In the genomic region with DNA sequence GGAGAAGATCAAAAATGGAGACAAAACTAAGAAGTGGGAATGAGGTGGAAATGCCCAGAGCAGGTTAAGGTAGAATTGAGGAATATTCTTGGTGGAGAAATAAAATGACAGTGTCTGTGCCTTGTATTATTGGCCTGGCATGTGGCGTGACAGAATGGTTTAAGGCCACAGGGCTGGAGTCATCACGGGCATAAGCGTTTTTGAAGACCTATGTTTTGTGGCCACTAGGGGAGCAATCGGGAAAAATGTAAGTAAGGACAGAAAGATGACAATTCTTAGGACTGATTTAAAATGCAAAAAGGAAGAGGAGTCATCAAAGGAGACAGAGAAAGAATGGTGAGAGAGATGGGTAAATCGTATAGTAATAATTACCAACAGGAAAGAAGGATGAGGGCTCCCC, we compare ENCODE assay signal across 10 cellular contexts.
A peak's percentile ranks its signal among the peaks of the same experiment; 100 is the strongest.
DNase-seq lines count a peak whose midpoint lies in the region; ATAC-seq and TF ChIP-seq lines count a peak whose summit lies in the region.
"Had no signal": no experiment of that assay in that cellular context is flagged by ENCODE, and none has a peak within 500 bp of the region (broad histone marks: within the 10 kb centered on the region; RNA-seq: fewer than 3 reads in every experiment).

No MANE protein-coding gene starts in this region.

- no peaks in the 10 kb centered on the region for H3K27me3 Mint-ChIP-seq in neural crest cell (ENCODE audit: low read depth)
- H3K27me3 Mint-ChIP-seq in activated CD4-positive, alpha-beta T cell treated with anti-CD3 and anti-CD28 coated beads, Interleukin-2, amount 10 ng/mL, durations not matched to agents 24 days and 14 days: peaks cover 13% of the 10 kb centered on the region
- no peaks in the 10 kb centered on the region for H3K27me3 Mint-ChIP-seq in stimulated activated memory B cell treated with anti-CD40 and anti-IgM and Interleukin-4, amounts not matched to agents 10 μg/mL and 1 μg/mL and 100 μg/mL, for 72 hours

- H3K4me1 Mint-ChIP-seq in neural crest cell: no peaks in the 10 kb centered on the region
- no peaks in the 10 kb centered on the region for H3K4me1 Mint-ChIP-seq in activated CD4-positive, alpha-beta T cell treated with anti-CD3 and anti-CD28 coated beads, Interleukin-2, amount 10 ng/mL, durations not matched to agents 24 days and 14 days
- H3K4me1 Mint-ChIP-seq in stimulated activated memory B cell treated with anti-CD40 and anti-IgM and Interleukin-4, amounts not matched to agents 10 μg/mL and 1 μg/mL and 100 μg/mL, for 72 hours: peaks cover 14% of the 10 kb centered on the region
- H3K4me1 Mint-ChIP-seq: activated T-helper 17 cell treated with anti-CD3 and anti-CD28 coated beads, Interleukin-2, amount 50 U/mL, for 72 hours had no signal

- DNase-seq in GM12865 (ENCODE audit: low read depth): peak; percentile 45
- DNase-seq in Kasumi-1 (lab: John Stamatoyannopoulos, UW): peak; percentile 17 to 30
- DNase-seq in choroid plexus epithelial cell (ENCODE audit: low read depth): peak; percentile 3
- DNase-seq in neural crest cell (ENCODE audit: low read depth, low spot score): no peak
- DNase-seq in HuH-7 (ENCODE audit: low spot score): no peak
- DNase-seq in activated CD4-positive, alpha-beta T cell treated with anti-CD3 and anti-CD28 coated beads, Interleukin-2, amount 10 ng/mL, durations not matched to agents 24 days and 14 days: no peak
- DNase-seq: pancreas had no signal

- intact Hi-C loops in activated CD4-positive, alpha-beta T cell treated with anti-CD3 and anti-CD28 coated beads, Interleukin-2, amount 10 ng/mL, durations not matched to agents 24 days and 14 days (cut with micrococcal nuclease): no loop called here

- no peaks in the 10 kb centered on the region for H3K36me3 Mint-ChIP-seq in neural crest cell (ENCODE audit: low read depth)
- no peaks in the 10 kb centered on the region for H3K36me3 Mint-ChIP-seq in activated CD4-positive, alpha-beta T cell treated with anti-CD3 and anti-CD28 coated beads, Interleukin-2, amount 10 ng/mL, durations not matched to agents 24 days and 14 days (ENCODE audit: low read depth)
- no peaks in the 10 kb centered on the region for H3K36me3 Mint-ChIP-seq in stimulated activated memory B cell treated with anti-CD40 and anti-IgM and Interleukin-4, amounts not matched to agents 10 μg/mL and 1 μg/mL and 100 μg/mL, for 72 hours

- ATAC-seq in stimulated activated memory B cell treated with anti-CD40 and anti-IgM and Interleukin-4, amounts not matched to agents 10 μg/mL and 1 μg/mL and 100 μg/mL, for 72 hours: no peak
- ATAC-seq: activated T-helper 17 cell treated with anti-CD3 and anti-CD28 coated beads, Interleukin-2, amount 50 U/mL, for 72 hours; pancreas had no signal

- H3K4me3 Mint-ChIP-seq in neural crest cell: no peak overlapping the region
- no peak overlapping the region for H3K4me3 Mint-ChIP-seq in activated CD4-positive, alpha-beta T cell treated with anti-CD3 and anti-CD28 coated beads, Interleukin-2, amount 10 ng/mL, durations not matched to agents 24 days and 14 days
- no peak overlapping the region for H3K4me3 Mint-ChIP-seq in stimulated activated memory B cell treated with anti-CD40 and anti-IgM and Interleukin-4, amounts not matched to agents 10 μg/mL and 1 μg/mL and 100 μg/mL, for 72 hours
- H3K4me3 Mint-ChIP-seq: activated T-helper 17 cell treated with anti-CD3 and anti-CD28 coated beads, Interleukin-2, amount 50 U/mL, for 72 hours had no signal

- no peak overlapping the region for H3K27ac Mint-ChIP-seq in neural crest cell (ENCODE audit: unreplicated experiment)
- no peak overlapping the region for H3K27ac Mint-ChIP-seq in activated CD4-positive, alpha-beta T cell treated with anti-CD3 and anti-CD28 coated beads, Interleukin-2, amount 10 ng/mL, durations not matched to agents 24 days and 14 days
- H3K27ac Mint-ChIP-seq in stimulated activated memory B cell treated with anti-CD40 and anti-IgM and Interleukin-4, amounts not matched to agents 10 μg/mL and 1 μg/mL and 100 μg/mL, for 72 hours: no peak overlapping the region
- H3K27ac Mint-ChIP-seq: activated T-helper 17 cell treated with anti-CD3 and anti-CD28 coated beads, Interleukin-2, amount 50 U/mL, for 72 hours had no signal

- TF ChIP-seq CTCF in GM12865 (IDR thresholded peaks at IDR 0.05; ENCODE audit: insufficient read depth, low read depth, low read length, missing control alignments) (peak; percentile 68), choroid plexus epithelial cell (conservative IDR thresholded peaks at IDR 0.05; ENCODE audit: low read depth, low read length) (peak; percentile 42), neural crest cell (conservative IDR thresholded peaks at IDR 0.05) (peak; percentile 58)

- H3K4me3 ChIP-seq in GM12865 (ENCODE audit: low read depth, low read length) (no peak overlapping the region), choroid plexus epithelial cell (ENCODE audit: low read depth, low read length) (no peak overlapping the region)
- H3K4me3 ChIP-seq: pancreas, SJSA1 had no signal

- peaks cover 4% of the 10 kb centered on the region for H3K9me3 Mint-ChIP-seq in neural crest cell
- no peaks in the 10 kb centered on the region for H3K9me3 Mint-ChIP-seq in activated CD4-positive, alpha-beta T cell treated with anti-CD3 and anti-CD28 coated beads, Interleukin-2, amount 10 ng/mL, durations not matched to agents 24 days and 14 days
- H3K9me3 Mint-ChIP-seq in stimulated activated memory B cell treated with anti-CD40 and anti-IgM and Interleukin-4, amounts not matched to agents 10 μg/mL and 1 μg/mL and 100 μg/mL, for 72 hours: no peaks in the 10 kb centered on the region
- H3K9me3 Mint-ChIP-seq: activated T-helper 17 cell treated with anti-CD3 and anti-CD28 coated beads, Interleukin-2, amount 50 U/mL, for 72 hours had no signal

Comparison
In these comparisons a context has a peak if more than half of its experiments do, and no peak if none do; other contexts are left out.
1. DNase-seq: peak in GM12865 (single experiment), Kasumi-1 (2 of 2) and choroid plexus epithelial cell (single experiment); none in neural crest cell (single experiment), HuH-7 (single experiment) and activated CD4-positive, alpha-beta T cell treated with anti-CD3 and anti-CD28 coated beads, Interleukin-2, amount 10 ng/mL, durations not matched to agents 24 days and 14 days (single experiment).
2. Peak in every context shown above with its lines, with median percentiles within 50 percentile points of each other: CTCF ChIP-seq.